1 cellular context compared by ENCODE assay signal in genomic region chr10:119283387-119283786, GRCh38.
TF ChIP-seq lines count a peak whose summit lies in the region.

No MANE protein-coding gene starts in this region.

TF ChIP-seq in IMR-90, 13 proteins besides CTCF, POLR2A, EP300 and RAD21 (continued from another document):
- TF ChIP-seq USF2 (IDR thresholded peaks at IDR 0.05; ENCODE audit: low read depth, low read length) (no peak), CHD1 (IDR thresholded peaks at IDR 0.05; ENCODE audit: low read depth, low read length) (no peak), SMC3 (IDR thresholded peaks at IDR 0.05; ENCODE audit: low read depth, low read length) (no peak), CEBPB (IDR thresholded peaks at IDR 0.05; ENCODE audit: low read depth, low read length) (no peak), NFE2L2 (IDR thresholded peaks at IDR 0.05; ENCODE audit: low read depth, low read length) (no peak), FOS (IDR thresholded peaks at IDR 0.05; ENCODE audit: low read depth, low read length) (no peak), MAZ (IDR thresholded peaks at IDR 0.05; ENCODE audit: borderline replicate concordance, low read depth, low read length) (no peak), RFX5 (IDR thresholded peaks at IDR 0.05; ENCODE audit: low read depth, low read length) (no peak), RCOR1 (IDR thresholded peaks at IDR 0.05; ENCODE audit: insufficient replicate concordance, low read length) (no peak), MXI1 (IDR thresholded peaks at IDR 0.05; ENCODE audit: borderline replicate concordance, low read depth, low read length) (no peak)
- TF ChIP-seq, protein P1, sequence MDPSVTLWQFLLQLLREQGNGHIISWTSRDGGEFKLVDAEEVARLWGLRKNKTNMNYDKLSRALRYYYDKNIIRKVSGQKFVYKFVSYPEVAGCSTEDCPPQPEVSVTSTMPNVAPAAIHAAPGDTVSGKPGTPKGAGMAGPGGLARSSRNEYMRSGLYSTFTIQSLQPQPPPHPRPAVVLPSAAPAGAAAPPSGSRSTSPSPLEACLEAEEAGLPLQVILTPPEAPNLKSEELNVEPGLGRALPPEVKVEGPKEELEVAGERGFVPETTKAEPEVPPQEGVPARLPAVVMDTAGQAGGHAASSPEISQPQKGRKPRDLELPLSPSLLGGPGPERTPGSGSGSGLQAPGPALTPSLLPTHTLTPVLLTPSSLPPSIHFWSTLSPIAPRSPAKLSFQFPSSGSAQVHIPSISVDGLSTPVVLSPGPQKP (IDR thresholded peaks at IDR 0.05; ENCODE audit: borderline replicate concordance, low read depth, low read length), result no peak
TF ChIP-seq in IMR-90: peak in this region for 0.
